17 cellular contexts compared by ENCODE assay signal in genomic region chr16:57804111-57804837, GRCh38. TPM values are rescaled to one million over a fixed set of nuclear protein-coding genes. Genes with fewer than 3 reads are reported as not detected.
DNase-seq lines count a peak whose midpoint lies in the region; ATAC-seq and TF ChIP-seq lines count a peak whose summit lies in the region.
"Had no signal": no experiment of that assay in that cellular context is flagged by ENCODE, and none has a peak within 500 bp of the region (broad histone marks: within the 10 kb centered on the region; RNA-seq: fewer than 3 reads in every experiment).

No MANE protein-coding gene starts in this region.

- H3K4me3 ChIP-seq in Caco-2 (ENCODE audit: low read depth, low read length) = no peak overlapping the region
- H3K4me3 ChIP-seq in body of pancreas = no peak overlapping the region
- no peak overlapping the region for H3K4me3 ChIP-seq in liver (ENCODE audit: low read depth in 1 of 3, low read length in 3 of 3)
- no peak overlapping the region for H3K4me3 ChIP-seq in stomach
- H3K4me3 ChIP-seq: GM23338 had no signal

- H3K4me1 ChIP-seq in Caco-2 (peaks cover 80% of the 10 kb centered on the region), body of pancreas (peaks cover 81% of the 10 kb centered on the region), liver (ENCODE audit: control insufficient read depth in 4 of 4, insufficient read depth in 4 of 4, low read length in 3 of 4) (peaks cover 24 to 63% (median 51%) of the 10 kb centered on the region in 4 donors), stomach (peaks cover 62 to 84% (median 69%) of the 10 kb centered on the region in 4 donors)

- H3K36me3 ChIP-seq in Caco-2 (ENCODE audit: control insufficient read depth, insufficient read depth, low read length) = no peaks in the 10 kb centered on the region
- no peaks in the 10 kb centered on the region for H3K36me3 ChIP-seq in body of pancreas (replicated peaks in 1 of 2; ENCODE audit: insufficient read depth in 1 of 2, low read depth in 2 of 2)
- H3K36me3 ChIP-seq in liver (ENCODE audit: control insufficient read depth in 4 of 4, insufficient read depth in 3 of 4, low read depth in 1 of 4, low read length in 3 of 4) = no peaks in the 10 kb centered on the region
- H3K36me3 ChIP-seq in stomach = no peaks in the 10 kb centered on the region

- H3K9ac ChIP-seq in liver (ENCODE audit: low read depth in 1 of 2, low read length in 2 of 2) = no peak overlapping the region
- H3K9ac ChIP-seq: KMS-11 had no signal

- H3K27ac ChIP-seq in body of pancreas = peak overlapping the region in 3 of 4 donors; percentile 86 to 96 (median 93)
- H3K27ac ChIP-seq in liver (ENCODE audit: low read depth in 1 of 2, low read length in 2 of 2) = no peak overlapping the region
- peak overlapping the region in 4 of 5 donors; percentile 75 to 89 (median 84) for H3K27ac ChIP-seq in stomach
- H3K27ac ChIP-seq: KMS-11 had no signal

- H3K27ac Mint-ChIP-seq in Caco-2 (ENCODE audit: unreplicated experiment) = peak overlapping the region; percentile 95
- H3K27ac Mint-ChIP-seq: dendritic cell treated with granulocyte-macrophage colony-stimulating factor and Interleukin-4, amounts not matched to agents 40 ng/mL and 50 ng/mL, for 4 days; GM23338; T-cell had no signal

- TF ChIP-seq EP300 in stomach (IDR thresholded peaks at IDR 0.05) = no peak

- no peak for TF ChIP-seq RAD21 in liver (IDR thresholded peaks at IDR 0.05)

- ATAC-seq in body of pancreas (no peak), HG02798 (IDR thresholded peaks at IDR 0.05; ENCODE audit: poor library complexity, unreplicated experiment) (no peak), GM21717 (IDR thresholded peaks at IDR 0.05; ENCODE audit: unreplicated experiment) (no peak)
- ATAC-seq: T-cell had no signal

- intact Hi-C loops in Caco-2 (cut with micrococcal nuclease; ENCODE audit: unreplicated experiment) = no loop called here
- intact Hi-C loops in body of pancreas (cut with DNase I) = no loop called here
- intact Hi-C loops in stomach (cut with DNase I; ENCODE audit: low total_unique reads) = no loop called here

- DNase-seq in Caco-2 (no peak), body of pancreas (no peak), stomach (no peak), nucleus accumbens (lab: John Stamatoyannopoulos, UW) (no peak)
- DNase-seq in activated naive CD4-positive, alpha-beta T cell (lab: John Stamatoyannopoulos, UW) = no peak
- DNase-seq: erythroblast; kidney glomerular epithelial cell; NCI-H1105 treated with DMSO at 0.1 percent for 48 hours; NCI-H2171; stimulated activated naive CD4-positive, alpha-beta T cell; T-cell had no signal

- POLR2A ChIA-PET in Caco-2 (lab: Charles Lee) = no interaction called here

- BruUV-seq in Caco-2 (replicated peaks; lab: Mats Ljungman, UMichigan) = no TSS peak

- no peaks in the 10 kb centered on the region for H3K9me3 Mint-ChIP-seq in Caco-2 (ENCODE audit: unreplicated experiment)
- H3K9me3 Mint-ChIP-seq: dendritic cell treated with granulocyte-macrophage colony-stimulating factor and Interleukin-4, amounts not matched to agents 40 ng/mL and 50 ng/mL, for 4 days; GM23338; T-cell had no signal

- peaks cover 22% of the 10 kb centered on the region for H3K36me3 Mint-ChIP-seq in Caco-2 (ENCODE audit: insufficient read depth, unreplicated experiment)
- H3K36me3 Mint-ChIP-seq: T-cell had no signal

- TF ChIP-seq CTCF in Caco-2 (IDR thresholded peaks at IDR 0.05; ENCODE audit: insufficient read depth in 1 of 2, low read depth in 1 of 2, low read length in 1 of 2, severe bottlenecking in 1 of 2, unreplicated experiment in 1 of 2) (no peak), body of pancreas (IDR thresholded peaks at IDR 0.05) (no peak), liver (IDR thresholded peaks at IDR 0.05; ENCODE audit: low read depth, low read length, missing input control) (no peak), stomach (IDR thresholded peaks at IDR 0.05) (no peak)

- 60 to 65% methylated on average over 5 of the region's 5 CpGs for WGBS in body of pancreas, 2 donors
- WGBS in liver = 49% methylated on average over 5 of the region's 5 CpGs
- 53 to 70% (median 59%) methylated on average over 5 of the region's 5 CpGs for WGBS in stomach, 5 donors

- H3K9me3 ChIP-seq in Caco-2 (no peaks in the 10 kb centered on the region), body of pancreas (no peaks in the 10 kb centered on the region), liver (ENCODE audit: control insufficient read depth in 4 of 4, low read length in 3 of 4) (no peaks in the 10 kb centered on the region), stomach (no peaks in the 10 kb centered on the region)

- CTCF ChIA-PET in Caco-2 (lab: Charles Lee) = interaction anchor here (0.6 to 1.8 kb wide), 6 partner anchors 9 to 160 kb away, joined by 3 to 4 read pairs (median 4); no protein-coding TSS in a partner anchor

- peaks cover 65% of the 10 kb centered on the region for H3K4me1 Mint-ChIP-seq in Caco-2 (ENCODE audit: low read depth, unreplicated experiment)

- TF ChIP-seq POLR2A in body of pancreas (IDR thresholded peaks at IDR 0.05) (no peak), stomach (IDR thresholded peaks at IDR 0.05) (no peak)

- H3K27me3 Mint-ChIP-seq in Caco-2 (ENCODE audit: insufficient read depth, unreplicated experiment) = no peaks in the 10 kb centered on the region

- H3K27me3 ChIP-seq in Caco-2 (replicated peaks; ENCODE audit: control insufficient read depth, insufficient read depth, low read length) (no peaks in the 10 kb centered on the region), body of pancreas (no peaks in the 10 kb centered on the region), liver (ENCODE audit: control insufficient read depth in 4 of 4, insufficient read depth in 4 of 4, low read length in 3 of 4) (no peaks in the 10 kb centered on the region), stomach (no peaks in the 10 kb centered on the region)

- no peak overlapping the region for H3K4me3 Mint-ChIP-seq in Caco-2 (ENCODE audit: unreplicated experiment)
- H3K4me3 Mint-ChIP-seq: dendritic cell treated with granulocyte-macrophage colony-stimulating factor and Interleukin-4, amounts not matched to agents 40 ng/mL and 50 ng/mL, for 4 days; GM23338 had no signal

TF ChIP-seq in liver, 16 proteins besides CTCF, POLR2A, EP300 and RAD21:
- TF ChIP-seq, protein P1, sequence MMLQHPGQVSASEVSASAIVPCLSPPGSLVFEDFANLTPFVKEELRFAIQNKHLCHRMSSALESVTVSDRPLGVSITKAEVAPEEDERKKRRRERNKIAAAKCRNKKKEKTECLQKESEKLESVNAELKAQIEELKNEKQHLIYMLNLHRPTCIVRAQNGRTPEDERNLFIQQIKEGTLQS (IDR thresholded peaks at IDR 0.05) = peak; percentile 35
- TF ChIP-seq FOXA1 (IDR thresholded peaks at IDR 0.05) = no peak

RNA-seq across cellular contexts. Expression of gene KIFC3, which starts 2.0 kb away (rescaled TPM):
- total RNA-seq in Caco-2 (2022) (103 and 108 TPM in 2 replicates), body of pancreas (100 to 1,000 TPM; 120 to 205 TPM), liver (100 to 1,000 TPM in 1 of 2 donors, 10 to 100 TPM in 1; 22.2 to 103 TPM), stomach (100 to 1,000 TPM in 1 of 5 donors, 10 to 100 TPM in 3, 1 to 10 TPM in 1; 2.3 to 249 (median 40.0) TPM)
- polyA plus RNA-seq in liver (10 to 100 TPM; 16.5 to 32.7 TPM), stomach (10 to 100 TPM; 21.1 to 46.6 (median 22.1) TPM)

Comparison
In these comparisons a context has a peak if more than half of its experiments do, and no peak if none do; other contexts are left out.
1. H3K27ac ChIP-seq: peak in body of pancreas (3 of 4) and stomach (4 of 5); none in liver (0 of 2).